ENCODE assay signal across 8 cellular contexts in the genomic region with DNA sequence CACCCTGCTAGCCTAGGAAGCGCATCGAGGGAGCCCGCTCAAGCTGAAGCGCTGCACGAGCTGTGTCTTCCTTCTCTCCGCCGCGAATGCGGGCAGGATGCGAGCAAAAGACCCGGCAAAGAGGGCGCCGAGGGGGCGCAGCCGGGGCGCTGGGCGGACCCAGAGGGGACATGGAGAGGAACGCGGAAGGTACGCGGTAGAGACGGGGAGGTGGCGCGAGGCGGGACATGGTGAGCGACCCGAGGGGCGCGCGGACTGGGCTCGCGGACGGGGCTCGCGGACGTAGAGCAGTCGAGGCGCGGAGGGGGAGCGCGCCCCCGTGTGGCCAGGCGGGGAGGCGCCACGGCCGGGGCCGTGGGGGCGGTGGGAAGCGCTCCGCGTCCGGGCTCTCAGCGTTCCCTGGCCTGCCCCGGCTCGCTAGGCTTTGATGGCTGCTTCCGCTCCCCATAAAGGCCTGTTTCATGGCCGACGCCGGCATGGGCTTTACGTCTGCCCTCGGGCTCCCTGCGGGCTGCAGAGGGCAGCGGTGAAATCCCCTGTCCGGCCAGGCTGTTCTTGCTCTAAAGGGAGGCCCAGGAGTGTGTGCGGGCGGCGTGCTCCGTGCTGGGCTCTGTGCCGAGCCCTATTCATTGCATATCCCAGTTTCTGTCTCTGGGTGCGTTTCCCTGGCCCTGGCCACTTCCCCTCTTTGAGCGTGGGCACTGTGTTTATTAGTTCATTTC. TPM values are rescaled to one million over a fixed set of nuclear protein-coding genes. Genes with fewer than 3 reads are reported as not detected.
DNase-seq lines count a peak whose midpoint lies in the region; FAIRE-seq and TF ChIP-seq lines count a peak whose summit lies in the region.

No MANE protein-coding gene starts in this region.

- no peak for TF ChIP-seq POLR2A in prostate gland (IDR thresholded peaks at IDR 0.05)
- no peak for TF ChIP-seq POLR2A in uterus (IDR thresholded peaks at IDR 0.05)

- no peaks in the 10 kb centered on the region for H3K36me3 ChIP-seq in HUES64 (ENCODE audit: insufficient read depth, low read length)
- no peaks in the 10 kb centered on the region for H3K36me3 ChIP-seq in prostate gland
- H3K36me3 ChIP-seq in uterus = no peaks in the 10 kb centered on the region

- peak; percentile 61 for DNase-seq in D721Med (ENCODE audit: insufficient read length, low spot score)
- DNase-seq in SW480 (ENCODE audit: low spot score) = peak; percentile 74
- DNase-seq in anterior cingulate cortex (lab: John Stamatoyannopoulos, UW) = peak in 50 of 58 donors; percentile 35 to 85 (median 73)
- DNase-seq in hepatic stellate cell (ENCODE audit: low spot score) = peak; percentile 74
- DNase-seq in prostate gland (ENCODE audit: low spot score) = peak; percentile 72
- peak in 1 of 2 donors; percentile 78 for DNase-seq in uterus
- DNase-seq in T1000 (lab: John Stamatoyannopoulos, UW) = no peak

- peak overlapping the region; percentile 38 for H3K9ac ChIP-seq in HUES64 (ENCODE audit: low read depth, low read length)

- H3K9me3 ChIP-seq in HUES64 (ENCODE audit: insufficient read depth, low read depth, low read length) = no peaks in the 10 kb centered on the region
- H3K9me3 ChIP-seq in prostate gland = no peaks in the 10 kb centered on the region
- no peaks in the 10 kb centered on the region for H3K9me3 ChIP-seq in uterus

- H3K27me3 ChIP-seq in HUES64 (ENCODE audit: insufficient read depth, low read length) (peaks cover 94% of the 10 kb centered on the region), prostate gland (replicated peaks; ENCODE audit: insufficient read depth) (no peaks in the 10 kb centered on the region), uterus (no peaks in the 10 kb centered on the region)

- no peak for FAIRE-seq in D721Med (lab: Jason Lieb, UNC)

- H3K4me3 ChIP-seq in HUES64 (ENCODE audit: low read length) (peak overlapping the region; percentile 56), prostate gland (peak overlapping the region; percentile 38 to 43), uterus (peak overlapping the region; percentile 24 to 38)

- H3K4me1 ChIP-seq in HUES64 (ENCODE audit: insufficient read depth, low read length) (no peaks in the 10 kb centered on the region), prostate gland (replicated peaks) (no peaks in the 10 kb centered on the region), uterus (no peaks in the 10 kb centered on the region)

- no peak overlapping the region for H3K27ac ChIP-seq in HUES64 (ENCODE audit: low read depth, low read length)
- peak overlapping the region; percentile 55 to 75 for H3K27ac ChIP-seq in prostate gland
- peak overlapping the region; percentile 24 to 39 for H3K27ac ChIP-seq in uterus

- TF ChIP-seq CTCF in D721Med (IDR thresholded peaks at IDR 0.05; ENCODE audit: insufficient read depth, missing control alignments) (peak; percentile 55), prostate gland (IDR thresholded peaks at IDR 0.05) (peak; percentile 90 to 98 (median 92)), uterus (IDR thresholded peaks at IDR 0.05) (peak; percentile 79 to 98 (median 87))

- 3% methylated on average over 71 of the region's 71 CpGs for WGBS in HUES64
- WGBS in prostate gland = 2% methylated on average over 65 of the region's 71 CpGs

- intact Hi-C loops in prostate gland (cut with DNase I) = loop anchor here (5.0 kb wide), 1 partner anchor 502 kb away; no protein-coding TSS in a partner anchor
- intact Hi-C loops in uterus (cut with DNase I; ENCODE audit: low total_unique reads) = no loop called here

RNA-seq across cellular contexts. Expression of gene TRIM29, which starts 31.2 kb away (rescaled TPM):
- polyA plus RNA-seq in HUES64 (2013, experiment 1 of 2) = not detected
- not detected for polyA plus RNA-seq in HUES64 (2013, experiment 2 of 2)
- 100 to 1,000 TPM in 1 of 2 donors, 10 to 100 TPM in 1; 73.7 to 126 TPM for total RNA-seq in prostate gland
- total RNA-seq in uterus = 1 to 10 TPM; 4.6 to 7.6 (median 6.1) TPM

RNA-seq across cellular contexts. Expression of gene OAF, which starts 41.7 kb away (rescaled TPM):
- polyA plus RNA-seq in HUES64 (2013, experiment 1 of 2) = 2.9 TPM
- 6.2 TPM for polyA plus RNA-seq in HUES64 (2013, experiment 2 of 2)
- total RNA-seq in prostate gland (10 to 100 TPM; 14.5 to 17.4 TPM), uterus (10 to 100 TPM; 29.2 to 90.1 (median 44.6) TPM)

Comparison
In these comparisons a context has a peak if more than half of its experiments do, and no peak if none do; other contexts are left out.
1. RNA of gene TRIM29, which starts 31.2 kb away (total RNA-seq): 73.7 to 126 TPM in prostate gland; 4.6 to 7.6 TPM in uterus; every median in the first group is over 4 times any median in the second.
2. Peak in every context shown above with its lines, with median percentiles within 50 percentile points of each other: CTCF ChIP-seq and H3K4me3 ChIP-seq.